In the genomic region with DNA sequence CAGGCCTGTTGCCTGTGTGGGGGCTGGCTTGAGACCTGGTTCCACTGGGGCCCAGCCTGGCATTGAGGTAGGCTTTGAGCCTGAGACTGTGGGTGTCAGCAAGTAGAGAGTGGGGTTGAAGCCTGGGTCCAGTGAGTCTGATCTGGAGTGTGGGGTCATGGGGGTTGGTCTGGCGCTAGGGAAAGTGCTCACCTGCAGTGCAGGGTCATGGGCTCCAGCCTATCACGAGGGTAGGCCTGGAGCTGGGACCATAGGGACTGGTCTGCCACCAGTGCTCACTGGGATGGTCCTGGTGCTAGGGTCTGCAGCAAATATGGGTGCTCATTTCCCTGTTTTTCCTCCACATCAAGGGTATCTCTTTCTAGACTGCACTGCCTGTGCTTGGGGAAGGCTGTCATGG, we compare ENCODE assay signal across 35 cellular contexts.
"Had no signal": no experiment of that assay in that cellular context is flagged by ENCODE, and none has a peak within 500 bp of the region (broad histone marks: within the 10 kb centered on the region; RNA-seq: fewer than 3 reads in every experiment).

No MANE protein-coding gene starts in this region.

- H3K4me1 Mint-ChIP-seq: activated B cell treated with CpG ODN at 0.5 μM for 24 hours; activated CD4-positive, alpha-beta T cell treated with anti-CD3 and anti-CD28 coated beads, Interleukin-2, amount 10 ng/mL, durations not matched to agents 24 days and 14 days; activated naive CD4-positive, alpha-beta T cell treated with anti-CD3 and anti-CD28 coated beads, Interleukin-2, amount 10 ng/mL, durations not matched to agents 7 days and 5 days; activated naive CD4-positive, alpha-beta T cell treated with anti-CD3 and anti-CD28 coated beads, Interleukin-2, amount 50 U/mL, for 24 hours; activated naive CD8-positive, alpha-beta T cell treated with anti-CD3 and anti-CD28 coated beads, Interleukin-2, amount 10 ng/mL, durations not matched to agents 7 days and 5 days; activated naive CD8-positive, alpha-beta T cell treated with anti-CD3 and anti-CD28 coated beads, Interleukin-2, amount 50 U/mL, for 24 hours; brain; central memory CD8-positive, alpha-beta T cell had no signal

- H3K27me3 ChIP-seq: ascending aorta, cardiac muscle cell had no signal

- H3K4me3 Mint-ChIP-seq: activated B cell treated with CpG ODN at 0.5 μM for 24 hours; activated CD4-positive, alpha-beta memory T cell treated with anti-CD3 and anti-CD28 coated beads for 36 hours; activated CD4-positive, alpha-beta T cell treated with anti-CD3 and anti-CD28 coated beads, Interleukin-2, amount 10 ng/mL, durations not matched to agents 24 days and 14 days; activated CD8-positive, alpha-beta T cell treated with anti-CD3 and anti-CD28 coated beads for 36 hours; activated naive CD4-positive, alpha-beta T cell treated with anti-CD3 and anti-CD28 coated beads, Interleukin-2, amount 10 ng/mL, durations not matched to agents 7 days and 5 days; activated naive CD4-positive, alpha-beta T cell treated with anti-CD3 and anti-CD28 coated beads, Interleukin-2, amount 50 U/mL, for 24 hours; activated naive CD8-positive, alpha-beta T cell; activated naive CD8-positive, alpha-beta T cell treated with anti-CD3 and anti-CD28 coated beads, Interleukin-2, amount 10 ng/mL, durations not matched to agents 7 days and 5 days; activated naive CD8-positive, alpha-beta T cell treated with anti-CD3 and anti-CD28 coated beads, Interleukin-2, amount 50 U/mL, for 24 hours; activated T-cell treated with anti-CD3 and anti-CD28 coated beads, Interleukin-2, amount 50 U/mL, for 24 hours; brain; central memory CD8-positive, alpha-beta T cell; T-helper 1 cell treated with Interleukin-12 subunit alpha and Interleukin-12 subunit beta and Interleukin-4 antibody, amounts not matched to agents 30 μg/mL and 1 μg/mL, for 36 hours; T-helper 2 cell treated with Interferon-gamma antibody and Interleukin-4, amounts not matched to agents 5 μg/mL and 100 μg/mL, for 36 hours had no signal

- H3K27me3 Mint-ChIP-seq: activated CD8-positive, alpha-beta T cell treated with anti-CD3 and anti-CD28 coated beads for 36 hours; activated naive CD4-positive, alpha-beta T cell treated with anti-CD3 and anti-CD28 coated beads, Interleukin-2, amount 50 U/mL, for 24 hours; activated naive CD8-positive, alpha-beta T cell treated with anti-CD3 and anti-CD28 coated beads, Interleukin-2, amount 50 U/mL, for 24 hours had no signal

- FAIRE-seq: bronchial epithelial cell, TTC549 had no signal

- ATAC-seq: activated CD8-positive, alpha-beta T cell treated with anti-CD3 and anti-CD28 coated beads for 36 hours; activated naive CD8-positive, alpha-beta T cell treated with anti-CD3 and anti-CD28 coated beads, Interleukin-2, amount 50 U/mL, for 24 hours had no signal

- H3K27ac Mint-ChIP-seq: activated B cell treated with CpG ODN at 0.5 μM for 24 hours; activated CD4-positive, alpha-beta memory T cell treated with anti-CD3 and anti-CD28 coated beads for 36 hours; activated CD4-positive, alpha-beta T cell treated with anti-CD3 and anti-CD28 coated beads, Interleukin-2, amount 10 ng/mL, durations not matched to agents 24 days and 14 days; activated CD8-positive, alpha-beta T cell treated with anti-CD3 and anti-CD28 coated beads for 36 hours; activated naive CD4-positive, alpha-beta T cell treated with anti-CD3 and anti-CD28 coated beads, Interleukin-2, amount 10 ng/mL, durations not matched to agents 7 days and 5 days; activated naive CD4-positive, alpha-beta T cell treated with anti-CD3 and anti-CD28 coated beads, Interleukin-2, amount 50 U/mL, for 24 hours; activated naive CD8-positive, alpha-beta T cell; activated naive CD8-positive, alpha-beta T cell treated with anti-CD3 and anti-CD28 coated beads, Interleukin-2, amount 10 ng/mL, durations not matched to agents 7 days and 5 days; activated naive CD8-positive, alpha-beta T cell treated with anti-CD3 and anti-CD28 coated beads, Interleukin-2, amount 50 U/mL, for 24 hours; activated T-cell treated with anti-CD3 and anti-CD28 coated beads, Interleukin-2, amount 50 U/mL, for 24 hours; activated T-helper 2 cell treated with anti-CD3 and anti-CD28 coated beads, Interferon-gamma antibody, Interleukin-2, Interleukin-4, amounts not matched to agents 10 μg/mL and 5 μg/mL and 100 μg/mL, durations not matched to agents 14 hours and 24 hours and 36 hours; brain; T-helper 1 cell treated with Interleukin-12 subunit alpha and Interleukin-12 subunit beta and Interleukin-4 antibody, amounts not matched to agents 30 μg/mL and 1 μg/mL, for 36 hours; T-helper 2 cell treated with Interferon-gamma antibody and Interleukin-4, amounts not matched to agents 5 μg/mL and 100 μg/mL, for 36 hours had no signal

- DNase-seq: activated B cell treated with CpG ODN at 0.5 μM for 24 hours; activated CD4-positive, alpha-beta memory T cell treated with anti-CD3 and anti-CD28 coated beads for 36 hours; activated CD4-positive, alpha-beta T cell treated with anti-CD3 and anti-CD28 coated beads for 4 hours; activated CD4-positive, alpha-beta T cell treated with anti-CD3 and anti-CD28 coated beads, Interleukin-2, amount 50 U/mL, for 1 hour; activated CD4-positive, alpha-beta T cell treated with anti-CD3 and anti-CD28 coated beads, Interleukin-2, amount 50 U/mL, for 4 hours; activated CD4-positive, CD25-positive, alpha-beta regulatory T cell treated with anti-CD3 and anti-CD28 coated beads, Interleukin-2, amount 50 U/mL, for 72 hours; activated CD8-positive, alpha-beta memory T cell treated with anti-CD3 and anti-CD28 coated beads, Interleukin-2, amount 50 U/mL, for 48 hours; activated CD8-positive, alpha-beta T cell treated with anti-CD3 and anti-CD28 coated beads for 36 hours; activated effector memory CD4-positive, alpha-beta T cell treated with Interleukin-2 at 50 U/mL for 16 hours; activated gamma-delta T cell; activated naive CD4-positive, alpha-beta T cell treated with anti-CD3 and anti-CD28 coated beads, Interleukin-2, amount 10 ng/mL, durations not matched to agents 7 days and 5 days; activated naive CD4-positive, alpha-beta T cell treated with Interleukin-2 at 50 U/mL for 16 hours; activated naive CD8-positive, alpha-beta T cell treated with anti-CD3 and anti-CD28 coated beads, Interleukin-2, amount 10 ng/mL, durations not matched to agents 7 days and 5 days; activated naive CD8-positive, alpha-beta T cell treated with anti-CD3 and anti-CD28 coated beads, Interleukin-2, amount 50 U/mL, for 24 hours; activated T-cell treated with anti-CD3 and anti-CD28 coated beads, Interleukin-2, amount 50 U/mL, for 24 hours; activated T-cell treated with anti-CD3 and anti-CD28 coated beads, Interleukin-2, amount 50 U/mL, for 48 hours; amygdala; anterior cingulate cortex; caudate nucleus; T-helper 1 cell; T-helper 2 cell; T-helper 9 cell had no signal

- H3K4me3 ChIP-seq: ascending aorta, cardiac muscle cell had no signal

- H3K36me3 ChIP-seq: ascending aorta, cardiac muscle cell had no signal

- H3K27ac ChIP-seq: ascending aorta, cardiac muscle cell, VCaP had no signal
